ENCODE assay signal across 29 cellular contexts in genomic region chr19:16537111-16537510, GRCh38. TPM values are rescaled to one million over a fixed set of nuclear protein-coding genes. Genes with fewer than 3 reads are reported as not detected.
"Had no signal": no experiment of that assay in that cellular context is flagged by ENCODE, and none has a peak within 500 bp of the region (broad histone marks: within the 10 kb centered on the region; RNA-seq: fewer than 3 reads in every experiment).

No MANE protein-coding gene starts in this region.

- H3K36me3 ChIP-seq: uterus had no signal

- FAIRE-seq: endothelial cell of umbilical vein, kidney, TTC549 had no signal

- H3K27ac ChIP-seq: lower lobe of right lung, prostate gland, SK-N-MC, stomach, transverse colon, uterus had no signal

- H3K27ac Mint-ChIP-seq: activated CD4-positive, alpha-beta T cell treated with anti-CD3 and anti-CD28 coated beads for 36 hours; brain; T-cell had no signal

- H3K27me3 Mint-ChIP-seq: activated CD4-positive, alpha-beta T cell treated with anti-CD3 and anti-CD28 coated beads for 36 hours; naive B cell; T-cell had no signal

- H3K27me3 ChIP-seq: stomach, transverse colon, uterus had no signal

- DNase-seq: activated CD4-positive, alpha-beta T cell treated with anti-CD3 and anti-CD28 coated beads for 36 hours; activated CD4-positive, alpha-beta T cell treated with anti-CD3 and anti-CD28 coated beads, Interleukin-2, amount 50 U/mL, for 48 hours; activated naive CD4-positive, alpha-beta T cell; activated T-cell treated with anti-CD3 and anti-CD28 coated beads for 4 hours; aorta; caudate nucleus; dermis blood vessel endothelial cell; effector CD8-positive, alpha-beta T cell; foreskin melanocyte; kidney; lower lobe of right lung; naive B cell; stimulated activated CD4-positive, alpha-beta T cell treated with anti-CD3 and anti-CD28 coated beads, Interleukin-4, amount 100 ng/mL, for 24 hours; stomach; T-cell; transverse colon; uterus had no signal

- H3K4me3 Mint-ChIP-seq: activated CD4-positive, alpha-beta T cell treated with anti-CD3 and anti-CD28 coated beads for 36 hours; T-cell had no signal

- H3K9me3 ChIP-seq: lower lobe of right lung, prostate gland, stomach, transverse colon, uterus had no signal

- H3K9me3 Mint-ChIP-seq: brain, naive B cell, T-cell had no signal

- H3K4me3 ChIP-seq: lower lobe of right lung, prostate gland, SK-N-MC, stomach, transverse colon, uterus had no signal

- ATAC-seq: activated CD4-positive, alpha-beta T cell treated with anti-CD3 and anti-CD28 coated beads for 36 hours; esophagus mucosa; lower lobe of right lung; T-cell had no signal

RNA-seq across cellular contexts. Expression of gene CALR3, which starts 41.1 kb away (rescaled TPM):
- total RNA-seq: activated CD4-positive, alpha-beta T cell treated with anti-CD3 and anti-CD28 coated beads for 36 hours; aorta; dermis blood vessel endothelial cell; endothelial cell of umbilical vein; esophagus mucosa; kidney; lower lobe of right lung; mesenteric fat pad; mucosa of gallbladder; osteocyte; stomach; T-cell; temporal lobe; transverse colon; uterus had no signal
- polyA plus RNA-seq: adipose tissue, aorta, endothelial cell of umbilical vein, neural cell, stomach had no signal
